Comparison of ENCODE assay signal across 8 cellular contexts in the genomic region with DNA sequence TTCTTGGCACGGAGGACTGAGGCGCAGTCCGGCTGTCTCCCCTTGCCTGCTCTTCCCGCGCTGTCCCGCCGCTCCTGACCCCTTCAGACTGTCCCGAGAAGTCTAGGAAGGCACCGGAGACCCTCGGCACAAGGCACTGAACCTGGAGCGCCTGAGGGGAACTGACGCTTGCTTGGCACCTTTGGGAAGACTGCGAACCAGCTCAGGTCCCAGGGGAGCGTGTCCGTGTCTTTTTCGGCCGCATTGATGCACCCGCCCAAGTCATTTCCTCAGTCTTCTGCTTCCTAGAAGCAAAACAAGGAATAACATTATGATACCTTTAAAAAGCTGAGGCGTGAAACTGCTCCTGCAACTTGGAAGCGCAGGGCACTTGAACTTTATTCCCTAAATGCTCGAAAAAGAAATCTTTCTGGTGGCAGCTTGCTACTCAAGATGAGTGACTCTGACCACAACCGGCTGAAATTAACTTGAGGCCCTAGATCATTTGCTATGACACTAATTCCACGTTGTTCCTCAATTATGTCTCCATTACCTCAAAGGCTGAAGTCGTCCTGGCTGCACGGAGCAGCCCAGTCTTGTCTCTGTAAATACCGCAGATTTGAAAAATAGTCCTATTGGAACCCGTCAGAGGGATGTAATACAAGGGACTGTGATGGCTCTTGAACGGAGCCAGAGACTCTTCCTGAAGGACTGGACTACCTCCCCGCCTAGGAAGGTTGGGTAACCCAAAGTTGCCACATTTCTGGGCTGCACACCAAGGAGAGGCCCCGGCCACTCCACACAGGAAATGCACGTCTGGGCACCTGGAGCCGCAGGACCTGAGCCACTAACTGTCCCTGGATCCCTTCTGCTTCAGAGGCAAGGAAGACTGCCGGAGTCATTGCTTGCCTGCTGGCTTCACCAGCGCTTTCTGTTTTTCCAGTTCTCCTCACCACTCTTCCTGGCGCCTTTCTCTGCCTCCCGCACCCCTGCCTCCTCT. TPM values are rescaled to one million over a fixed set of nuclear protein-coding genes. Genes with fewer than 3 reads are reported as not detected.
DNase-seq lines count a peak whose midpoint lies in the region; ATAC-seq and TF ChIP-seq lines count a peak whose summit lies in the region.

No MANE protein-coding gene starts in this region.

- no peak overlapping the region for H3K27ac ChIP-seq in cardiac muscle cell
- H3K27ac ChIP-seq in ascending aorta: peak overlapping the region in 1 of 2 donors; percentile 40
- H3K27ac ChIP-seq in lung (ENCODE audit: low read depth in 1 of 2, low read length in 1 of 2): peak overlapping the region; percentile 65 to 79
- no peak overlapping the region for H3K27ac ChIP-seq in aorta (ENCODE audit: low read depth in 1 of 2, low read length in 2 of 2)

- H3K4me1 ChIP-seq in cardiac muscle cell (ENCODE audit: low read depth): peaks cover 32% of the 10 kb centered on the region
- H3K4me1 ChIP-seq in ascending aorta: peaks cover 11 to 18% of the 10 kb centered on the region in 2 donors
- peaks cover 0 to 8% of the 10 kb centered on the region in 2 donors for H3K4me1 ChIP-seq in lung (ENCODE audit: control insufficient read depth in 2 of 2, insufficient read depth in 2 of 2, low read length in 2 of 2)
- H3K4me1 ChIP-seq in aorta (ENCODE audit: control insufficient read depth in 1 of 2, insufficient read depth in 2 of 2, low read length in 2 of 2): no peaks in the 10 kb centered on the region

- intact Hi-C loops in cardiac septum (cut with DNase I) (loop anchor here (1.0 to 5.0 kb wide), 2 partner anchors 35 to 131 kb away; no protein-coding TSS in a partner anchor), ascending aorta (cut with DNase I) (no loop called here), aorta (cut with DNase I) (no loop called here)

- DNase-seq in cardiac muscle cell (ENCODE audit: low read depth in 1 of 2, low spot score in 1 of 2) (no peak), cardiac septum (ENCODE audit: low spot score) (no peak), ascending aorta (ENCODE audit: low spot score in 2 of 2) (no peak), lung (ENCODE audit: low spot score) (no peak), aorta (peak in 1 of 2 donors; percentile 73), amygdala (lab: John Stamatoyannopoulos, UW) (no peak)

- no peaks in the 10 kb centered on the region for H3K36me3 ChIP-seq in cardiac muscle cell
- H3K36me3 ChIP-seq in ascending aorta: no peaks in the 10 kb centered on the region
- H3K36me3 ChIP-seq in lung (ENCODE audit: control insufficient read depth in 2 of 2, insufficient read depth in 2 of 2, low read length in 2 of 2): no peaks in the 10 kb centered on the region
- no peaks in the 10 kb centered on the region for H3K36me3 ChIP-seq in aorta (ENCODE audit: control insufficient read depth in 1 of 2, insufficient read depth in 2 of 2, low read length in 1 of 2)

- WGBS in lung, 2 donors: 17 to 19% methylated on average over 36 of the region's 36 CpGs
- 30 to 34% methylated on average over 36 of the region's 36 CpGs for WGBS in aorta, 2 donors

- H3K27me3 ChIP-seq in cardiac muscle cell: no peaks in the 10 kb centered on the region
- H3K27me3 ChIP-seq in ascending aorta: peaks cover 5% of the 10 kb centered on the region
- peaks cover 6% of the 10 kb centered on the region for H3K27me3 ChIP-seq in lung (ENCODE audit: control insufficient read depth, insufficient read depth)
- no peaks in the 10 kb centered on the region for H3K27me3 ChIP-seq in aorta (ENCODE audit: control insufficient read depth in 1 of 2, insufficient read depth in 2 of 2, low read length in 1 of 2)

- H3K9me3 ChIP-seq in cardiac muscle cell (ENCODE audit: low read depth) (no peaks in the 10 kb centered on the region), ascending aorta (no peaks in the 10 kb centered on the region), lung (ENCODE audit: control insufficient read depth in 2 of 2, insufficient read depth in 1 of 2, low read length in 1 of 2) (peaks cover 0 to 1% of the 10 kb centered on the region in 2 donors), aorta (ENCODE audit: control insufficient read depth, low read length) (no peaks in the 10 kb centered on the region)

- peak overlapping the region; percentile 61 for H3K4me3 ChIP-seq in cardiac muscle cell
- peak overlapping the region; percentile 63 to 68 for H3K4me3 ChIP-seq in ascending aorta
- H3K4me3 ChIP-seq in lung: no peak overlapping the region
- no peak overlapping the region for H3K4me3 ChIP-seq in aorta (ENCODE audit: low read length in 2 of 2)

- ATAC-seq in lung (ENCODE audit: insufficient read depth, low FRiP score) (no peak), aorta (ENCODE audit: low FRiP score) (peak; percentile 2), GM21390 (IDR thresholded peaks at IDR 0.05; ENCODE audit: unreplicated experiment) (no peak), HG03095 (IDR thresholded peaks at IDR 0.05; ENCODE audit: unreplicated experiment) (no peak)

- TF ChIP-seq CTCF in cardiac muscle cell (IDR thresholded peaks at IDR 0.05; ENCODE audit: low read depth, low read length): no peak
- no peak for TF ChIP-seq CTCF in ascending aorta (IDR thresholded peaks at IDR 0.05)
- no peak for TF ChIP-seq CTCF in lung (IDR thresholded peaks at IDR 0.05; ENCODE audit: control extremely low read depth, extremely low read depth)

RNA-seq across cellular contexts. Expression of gene FLT1, which starts 0.9 kb away (rescaled TPM):
- total RNA-seq in cardiac muscle cell (10.1 and 14.8 TPM in 2 replicates), cardiac septum (53.4 TPM), ascending aorta (46.0 TPM), lung (10 to 100 TPM; 36.3 to 71.3 TPM), aorta (10 to 100 TPM; 32.8 to 62.8 TPM)
- polyA plus RNA-seq in cardiac muscle cell (7.5 and 7.6 TPM in 2 replicates), lung (10 to 100 TPM in 1 of 2 donors, 1 to 10 TPM in 1; 4.7 to 48.1 TPM), aorta (under 1 TPM; 0.38 to 0.69 TPM)

Comparison
In these comparisons a context has a peak if more than half of its experiments do, and no peak if none do; other contexts are left out.
1. H3K27ac ChIP-seq: peak in lung (2 of 2); none in cardiac muscle cell (single experiment) and aorta (0 of 2).
2. H3K4me3 ChIP-seq: peak in cardiac muscle cell (single experiment) and ascending aorta (2 of 2); none in lung (single experiment) and aorta (0 of 2).